ENCODE assay signal across 14 cellular contexts in the genomic region with DNA sequence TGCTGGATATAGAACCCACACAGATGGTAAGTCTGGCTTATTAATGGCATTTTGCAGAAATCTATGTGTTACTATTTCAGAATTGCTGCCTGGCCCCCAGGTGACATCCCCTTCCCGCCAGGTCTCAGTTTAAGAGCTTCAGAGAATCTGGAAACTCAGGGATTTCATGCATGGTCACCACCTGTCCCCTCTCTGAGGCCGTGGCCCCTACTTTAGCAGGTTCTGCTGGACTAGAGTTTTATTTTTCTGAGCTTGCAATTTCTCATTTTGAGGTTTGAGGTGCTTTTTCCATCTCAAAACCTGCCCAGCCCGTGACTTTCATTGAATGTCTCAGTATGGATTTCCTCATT.
A peak's percentile ranks its signal among the peaks of the same experiment; 100 is the strongest.
DNase-seq lines count a peak whose midpoint lies in the region; ATAC-seq and TF ChIP-seq lines count a peak whose summit lies in the region.
"Had no signal": no experiment of that assay in that cellular context is flagged by ENCODE, and none has a peak within 500 bp of the region (broad histone marks: within the 10 kb centered on the region; RNA-seq: fewer than 3 reads in every experiment).

No MANE protein-coding gene starts in this region.

- H3K9me3 Mint-ChIP-seq in nephron: no peaks in the 10 kb centered on the region
- H3K9me3 Mint-ChIP-seq: CD4-positive, alpha-beta T cell had no signal

- TF ChIP-seq CTCF in nephron (IDR thresholded peaks at IDR 0.05; ENCODE audit: unreplicated experiment in 3 of 3): no peak

- no peak overlapping the region for H3K4me3 Mint-ChIP-seq in nephron
- H3K4me3 Mint-ChIP-seq: B cell; CD4-positive, alpha-beta T cell; CD8-positive, alpha-beta T cell had no signal

- peaks cover 53% of the 10 kb centered on the region for H3K4me1 Mint-ChIP-seq in nephron
- H3K4me1 Mint-ChIP-seq: B cell had no signal

- peak overlapping the region; percentile 42 to 82 (median 54) for H3K27ac Mint-ChIP-seq in nephron
- H3K27ac Mint-ChIP-seq: B cell; CD4-positive, alpha-beta T cell; CD8-positive, alpha-beta T cell had no signal

- DNase-seq in SHP77 treated with DMSO at 0.1 percent for 48 hours (lab: John Stamatoyannopoulos, UW) (peak; percentile 76), SHP77 (lab: John Stamatoyannopoulos, UW) (no peak), cortex of kidney (lab: John Stamatoyannopoulos, UW) (no peak)
- DNase-seq: AML-193; Calu3; CD4-positive, alpha-beta T cell; CD8-positive, alpha-beta T cell; DMS79 treated with DMSO at 0.1 percent for 48 hours; GF-D8 had no signal

- H3K36me3 Mint-ChIP-seq in nephron (ENCODE audit: low read depth): peaks cover 2% of the 10 kb centered on the region

- no peaks in the 10 kb centered on the region for H3K27me3 Mint-ChIP-seq in nephron (ENCODE audit: low read depth)

- ATAC-seq in HG03097 (IDR thresholded peaks at IDR 0.05; ENCODE audit: low FRiP score, unreplicated experiment): no peak
- ATAC-seq: A549; CD8-positive, alpha-beta T cell; GM12878 had no signal
